14 cellular contexts compared by ENCODE assay signal in genomic region chr11:117673561-117673960, GRCh38.
"Had no signal": no experiment of that assay in that cellular context is flagged by ENCODE, and none has a peak within 500 bp of the region (broad histone marks: within the 10 kb centered on the region; RNA-seq: fewer than 3 reads in every experiment).

No MANE protein-coding gene starts in this region.

- H3K27ac ChIP-seq: cardiac muscle cell, esophagus muscularis mucosa, tibial nerve, vagina had no signal

- H3K27me3 ChIP-seq: tibial nerve, vagina had no signal

- H3K9me3 ChIP-seq: esophagus muscularis mucosa, tibial nerve, vagina had no signal

- H3K36me3 ChIP-seq: cardiac muscle cell, esophagus muscularis mucosa, tibial nerve, vagina had no signal

- H3K4me3 ChIP-seq: cardiac muscle cell, esophagus muscularis mucosa, tibial nerve, vagina had no signal

- DNase-seq: activated CD4-positive, alpha-beta T cell treated with anti-CD3 and anti-CD28 coated beads, Interleukin-2, amount 10 ng/mL, durations not matched to agents 7 days and 5 days; activated CD8-positive, alpha-beta memory T cell treated with anti-CD3 and anti-CD28 coated beads for 24 hours; activated naive CD4-positive, alpha-beta T cell treated with Interleukin-2 at 50 U/mL for 16 hours; activated naive CD8-positive, alpha-beta T cell treated with anti-CD3 and anti-CD28 coated beads, Interleukin-2, amount 50 U/mL, for 24 hours; kidney glomerular epithelial cell; stimulated activated CD4-positive, alpha-beta T cell treated with anti-CD3 and anti-CD28 coated beads, Interleukin-12 subunit alpha, Interleukin-12 subunit beta, amount 100 ng/mL, for 4 hours; stimulated activated CD4-positive, alpha-beta T cell treated with anti-CD3 and anti-CD28 coated beads, Interleukin-2, amount 100 ng/mL, for 24 hours; T-helper 1 cell had no signal

- H3K4me1 ChIP-seq: esophagus muscularis mucosa, tibial nerve, vagina had no signal

- ATAC-seq: activated naive CD8-positive, alpha-beta T cell treated with anti-CD3 and anti-CD28 coated beads, Interleukin-2, amount 50 U/mL, for 24 hours; stimulated activated effector memory CD8-positive, alpha-beta T cell treated with anti-CD3 and anti-CD28 coated beads, Interleukin-12 subunit alpha, Interleukin-12 subunit beta, amount 100 ng/mL, for 72 hours; WTC11 had no signal
